8 cellular contexts compared by ENCODE assay signal in genomic region chr22:23984430-23984829, GRCh38. TPM values are rescaled to one million over a fixed set of nuclear protein-coding genes. Genes with fewer than 3 reads are reported as not detected.
DNase-seq lines count a peak whose midpoint lies in the region; ATAC-seq and TF ChIP-seq lines count a peak whose summit lies in the region.

No MANE protein-coding gene starts in this region.

- TF ChIP-seq CTCF in DND-41 (IDR thresholded peaks at IDR 0.05; ENCODE audit: borderline replicate concordance, extremely low read depth, low read length, poor library complexity, severe bottlenecking) = peak; percentile 77
- TF ChIP-seq CTCF in Loucy (conservative IDR thresholded peaks at IDR 0.05; ENCODE audit: low read length) = peak; percentile 74
- peak in 1 of 2 donors; percentile 25 for TF ChIP-seq CTCF in left lung (IDR thresholded peaks at IDR 0.05)

- no peak overlapping the region for H3K4me3 Mint-ChIP-seq in activated T-helper 1 cell treated with anti-CD3 and anti-CD28 coated beads, Interleukin-12 subunit alpha, Interleukin-12 subunit beta, Interleukin-2, Interleukin-4 antibody, amounts not matched to agents 30 ng/mL and 10 ng/mL and 1 ng/mL, durations not matched to agents 14 hours and 24 hours and 36 hours

- H3K4me3 ChIP-seq in DND-41 (ENCODE audit: low read depth in 1 of 2, low read length in 2 of 2) = no peak overlapping the region
- H3K4me3 ChIP-seq in Loucy (ENCODE audit: low read length, poor library complexity, severe bottlenecking) = no peak overlapping the region
- no peak overlapping the region for H3K4me3 ChIP-seq in left lung

- H3K36me3 ChIP-seq in DND-41 (ENCODE audit: insufficient read depth, low read length) (no peaks in the 10 kb centered on the region), Loucy (ENCODE audit: insufficient read depth, low read length) (no peaks in the 10 kb centered on the region), left lung (no peaks in the 10 kb centered on the region)

- peaks cover 3% of the 10 kb centered on the region for H3K27me3 Mint-ChIP-seq in activated T-helper 1 cell treated with anti-CD3 and anti-CD28 coated beads, Interleukin-12 subunit alpha, Interleukin-12 subunit beta, Interleukin-2, Interleukin-4 antibody, amounts not matched to agents 30 ng/mL and 10 ng/mL and 1 ng/mL, durations not matched to agents 14 hours and 24 hours and 36 hours (ENCODE audit: insufficient read depth)

- no peaks in the 10 kb centered on the region for H3K27me3 ChIP-seq in DND-41 (ENCODE audit: insufficient read depth, low read length, poor library complexity)
- no peaks in the 10 kb centered on the region for H3K27me3 ChIP-seq in Loucy (ENCODE audit: insufficient read depth, low read length, poor library complexity, severe bottlenecking)
- no peaks in the 10 kb centered on the region for H3K27me3 ChIP-seq in left lung

- peak; percentile 97 for ATAC-seq in DND-41 (ENCODE audit: insufficient read depth, low read depth)
- peak; percentile 43 for ATAC-seq in left lung
- no peak for ATAC-seq in GM21717 (IDR thresholded peaks at IDR 0.05; ENCODE audit: unreplicated experiment)
- ATAC-seq in GM19455 (IDR thresholded peaks at IDR 0.05; ENCODE audit: unreplicated experiment) = no peak
- no peak for ATAC-seq in HG02852 (IDR thresholded peaks at IDR 0.05; ENCODE audit: unreplicated experiment)

- H3K27ac Mint-ChIP-seq in activated T-helper 1 cell treated with anti-CD3 and anti-CD28 coated beads, Interleukin-12 subunit alpha, Interleukin-12 subunit beta, Interleukin-2, Interleukin-4 antibody, amounts not matched to agents 30 ng/mL and 10 ng/mL and 1 ng/mL, durations not matched to agents 14 hours and 24 hours and 36 hours = no peak overlapping the region

- H4K20me1 ChIP-seq in DND-41 (ENCODE audit: insufficient read depth, low read length) (no peaks in the 10 kb centered on the region), Loucy (ENCODE audit: insufficient read depth, low read length, poor library complexity, severe bottlenecking) (no peaks in the 10 kb centered on the region)

- H3K4me2 ChIP-seq in DND-41 (ENCODE audit: insufficient read depth, low read length) (no peak overlapping the region), Loucy (ENCODE audit: low read depth, low read length, poor library complexity, severe bottlenecking) (no peak overlapping the region)

- no peak overlapping the region for H2AFZ ChIP-seq in DND-41 (ENCODE audit: low read depth, low read length)
- H2AFZ ChIP-seq in Loucy (ENCODE audit: low read length) = no peak overlapping the region

- H3K4me1 Mint-ChIP-seq in activated T-helper 1 cell treated with anti-CD3 and anti-CD28 coated beads, Interleukin-12 subunit alpha, Interleukin-12 subunit beta, Interleukin-2, Interleukin-4 antibody, amounts not matched to agents 30 ng/mL and 10 ng/mL and 1 ng/mL, durations not matched to agents 14 hours and 24 hours and 36 hours (ENCODE audit: low read depth) = peaks cover 11% of the 10 kb centered on the region

- peak; percentile 63 for DNase-seq in DND-41
- DNase-seq in activated T-helper 1 cell treated with anti-CD3 and anti-CD28 coated beads, Interleukin-12 subunit alpha, Interleukin-12 subunit beta, Interleukin-2, Interleukin-4 antibody, amounts not matched to agents 30 ng/mL and 10 ng/mL and 1 ng/mL, durations not matched to agents 14 hours and 24 hours and 36 hours (ENCODE audit: low spot score) = peak; percentile 43
- no peak for DNase-seq in left lung
- no peak for DNase-seq in Ammon's horn (ENCODE audit: low spot score)

- H3K9me3 ChIP-seq in DND-41 (ENCODE audit: insufficient read depth, low read length, severe bottlenecking) (no peaks in the 10 kb centered on the region), Loucy (ENCODE audit: insufficient read depth, low read depth, low read length) (no peaks in the 10 kb centered on the region), left lung (no peaks in the 10 kb centered on the region)

- H3K4me1 ChIP-seq in DND-41 (ENCODE audit: insufficient read depth, low read length) = no peaks in the 10 kb centered on the region
- no peaks in the 10 kb centered on the region for H3K4me1 ChIP-seq in Loucy (ENCODE audit: insufficient read depth, low read length, poor library complexity, severe bottlenecking)
- no peaks in the 10 kb centered on the region for H3K4me1 ChIP-seq in left lung

- H3K36me3 Mint-ChIP-seq in activated T-helper 1 cell treated with anti-CD3 and anti-CD28 coated beads, Interleukin-12 subunit alpha, Interleukin-12 subunit beta, Interleukin-2, Interleukin-4 antibody, amounts not matched to agents 30 ng/mL and 10 ng/mL and 1 ng/mL, durations not matched to agents 14 hours and 24 hours and 36 hours (ENCODE audit: low read depth) = no peaks in the 10 kb centered on the region

- no peaks in the 10 kb centered on the region for H3K9me3 Mint-ChIP-seq in activated T-helper 1 cell treated with anti-CD3 and anti-CD28 coated beads, Interleukin-12 subunit alpha, Interleukin-12 subunit beta, Interleukin-2, Interleukin-4 antibody, amounts not matched to agents 30 ng/mL and 10 ng/mL and 1 ng/mL, durations not matched to agents 14 hours and 24 hours and 36 hours

- no peaks in the 10 kb centered on the region for H3F3A ChIP-seq in Loucy (ENCODE audit: low read depth)

- no peak overlapping the region for H3K9ac ChIP-seq in DND-41 (ENCODE audit: low read depth, low read length)
- no peak overlapping the region for H3K9ac ChIP-seq in Loucy (ENCODE audit: low read depth, low read length, poor library complexity, severe bottlenecking)

- no peaks in the 10 kb centered on the region for H3K79me2 ChIP-seq in DND-41 (ENCODE audit: insufficient read depth, low read length)
- H3K79me2 ChIP-seq in Loucy (ENCODE audit: insufficient read depth, low read length) = no peaks in the 10 kb centered on the region

- no peak overlapping the region for H3K27ac ChIP-seq in DND-41 (ENCODE audit: low read length)
- no peak overlapping the region for H3K27ac ChIP-seq in left lung

- no peaks in the 10 kb centered on the region for H3K9me2 ChIP-seq in Loucy (replicated peaks; ENCODE audit: low read depth, low read length)

- intact Hi-C loops in activated T-helper 1 cell treated with anti-CD3 and anti-CD28 coated beads, Interleukin-12 subunit alpha, Interleukin-12 subunit beta, Interleukin-2, Interleukin-4 antibody, amounts not matched to agents 30 ng/mL and 10 ng/mL and 1 ng/mL, durations not matched to agents 14 hours and 24 hours and 36 hours (cut with micrococcal nuclease) = loop anchor here (5.0 kb wide), 3 partner anchors 173 to 543 kb away; no protein-coding TSS in a partner anchor
- intact Hi-C loops in left lung (cut with DNase I) = no loop called here

RNA-seq across cellular contexts. Expression of gene GSTT2, which starts 4.5 kb away (rescaled TPM):
- total RNA-seq in activated T-helper 1 cell treated with anti-CD3 and anti-CD28 coated beads, Interleukin-12 subunit alpha, Interleukin-12 subunit beta, Interleukin-2, Interleukin-4 antibody, amounts not matched to agents 30 ng/mL and 10 ng/mL and 1 ng/mL, durations not matched to agents 14 hours and 24 hours and 36 hours = not detected in 2 replicates
- under 1 TPM in 1 of 2 donors, not detected in 1; 0.55 TPM for total RNA-seq in left lung

RNA-seq across cellular contexts. Expression of gene DDT, which starts 10.2 kb away (rescaled TPM):
- 94.7 and 115 TPM in 2 replicates for total RNA-seq in activated T-helper 1 cell treated with anti-CD3 and anti-CD28 coated beads, Interleukin-12 subunit alpha, Interleukin-12 subunit beta, Interleukin-2, Interleukin-4 antibody, amounts not matched to agents 30 ng/mL and 10 ng/mL and 1 ng/mL, durations not matched to agents 14 hours and 24 hours and 36 hours
- 100 to 1,000 TPM; 104 to 132 TPM for total RNA-seq in left lung

RNA-seq across cellular contexts. Expression of gene DDTL, which starts 17.7 kb away (rescaled TPM):
- 4.0 and 4.7 TPM in 2 replicates for total RNA-seq in activated T-helper 1 cell treated with anti-CD3 and anti-CD28 coated beads, Interleukin-12 subunit alpha, Interleukin-12 subunit beta, Interleukin-2, Interleukin-4 antibody, amounts not matched to agents 30 ng/mL and 10 ng/mL and 1 ng/mL, durations not matched to agents 14 hours and 24 hours and 36 hours
- total RNA-seq in left lung = 1 to 10 TPM in 1 of 2 donors, not detected in 1; 2.4 TPM

RNA-seq across cellular contexts. Expression of gene GSTT4, which starts 20.8 kb away (rescaled TPM):
- not detected in 2 replicates for total RNA-seq in activated T-helper 1 cell treated with anti-CD3 and anti-CD28 coated beads, Interleukin-12 subunit alpha, Interleukin-12 subunit beta, Interleukin-2, Interleukin-4 antibody, amounts not matched to agents 30 ng/mL and 10 ng/mL and 1 ng/mL, durations not matched to agents 14 hours and 24 hours and 36 hours
- total RNA-seq in left lung = not detected

RNA-seq across cellular contexts. Expression of gene GSTT2B, which starts 23.4 kb away (rescaled TPM):
- total RNA-seq in activated T-helper 1 cell treated with anti-CD3 and anti-CD28 coated beads, Interleukin-12 subunit alpha, Interleukin-12 subunit beta, Interleukin-2, Interleukin-4 antibody, amounts not matched to agents 30 ng/mL and 10 ng/mL and 1 ng/mL, durations not matched to agents 14 hours and 24 hours and 36 hours = 0.65 and 0.91 TPM in 2 replicates
- 10 to 100 TPM in 1 of 2 donors, 1 to 10 TPM in 1; 1.3 to 33.7 TPM for total RNA-seq in left lung

Comparison
In these comparisons a context has a peak if more than half of its experiments do, and no peak if none do; other contexts are left out.
1. ATAC-seq: peak in DND-41 (single experiment) and left lung (single experiment); none in GM21717 (single experiment), GM19455 (single experiment) and HG02852 (single experiment).
2. DNase-seq: peak in DND-41 (single experiment) and activated T-helper 1 cell treated with anti-CD3 and anti-CD28 coated beads, Interleukin-12 subunit alpha, Interleukin-12 subunit beta, Interleukin-2, Interleukin-4 antibody, amounts not matched to agents 30 ng/mL and 10 ng/mL and 1 ng/mL, durations not matched to agents 14 hours and 24 hours and 36 hours (single experiment); none in left lung (0 of 2) and Ammon's horn (single experiment).